In the genomic region with DNA sequence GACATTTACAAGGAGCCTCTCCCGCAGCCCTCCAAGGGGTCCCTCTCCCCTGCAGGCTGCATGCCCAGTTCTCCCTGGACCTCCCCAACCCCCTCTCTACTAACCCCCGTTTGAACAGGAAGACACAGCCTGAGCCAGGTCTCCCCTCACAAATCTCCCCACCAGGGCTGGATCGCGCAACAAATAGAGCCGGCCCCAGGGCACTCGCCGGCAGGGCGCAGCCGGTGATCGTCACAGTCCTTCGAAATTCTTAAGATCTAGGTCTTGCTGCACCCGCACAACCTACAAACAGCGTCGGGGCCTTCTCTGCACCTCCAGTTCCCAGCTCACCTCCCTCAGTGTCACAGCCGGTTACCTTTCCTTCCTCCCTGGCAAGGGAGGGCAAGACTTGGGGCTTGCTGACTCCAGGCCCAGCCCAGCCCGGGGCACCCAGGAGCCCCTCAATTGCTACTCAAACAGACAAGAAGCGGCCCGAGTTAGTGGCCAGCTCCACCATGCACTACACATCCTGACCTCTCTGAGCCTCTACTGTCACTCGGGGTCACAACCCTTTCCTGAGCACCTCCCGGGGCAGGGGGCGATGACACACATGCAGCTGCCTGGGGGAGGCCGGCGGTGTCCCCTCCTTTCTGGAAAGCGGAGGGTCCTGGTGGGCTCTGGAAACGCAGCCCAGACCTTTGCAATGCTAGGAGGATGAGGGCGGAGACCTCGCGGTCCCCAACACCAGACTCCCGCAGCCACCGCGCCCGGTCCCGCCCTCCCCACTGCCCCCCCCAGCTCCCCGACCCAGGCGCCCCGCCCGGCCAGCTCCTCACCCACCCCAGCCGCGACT, we compare ENCODE assay signal across 11 cellular contexts. TPM values are rescaled to one million over a fixed set of nuclear protein-coding genes. Genes with fewer than 3 reads are reported as not detected.
DNase-seq lines count a peak whose midpoint lies in the region; ATAC-seq and TF ChIP-seq lines count a peak whose summit lies in the region.
"Not testable (repeated sequence)": the region's sequence is repeated elsewhere in the genome, so short reads cannot be mapped to it uniquely, and the experiment has no call there.
"Had no signal": no experiment of that assay in that cellular context is flagged by ENCODE, and none has a peak within 500 bp of the region (broad histone marks: within the 10 kb centered on the region; RNA-seq: fewer than 3 reads in every experiment).

Gene CD8B2 (plus strand): TSS at position 814 of the 832 bp plus-strand sequence. CDS start 63 bp downstream, outside the sequence.

- H3K4me3 ChIP-seq in HUES6 (ENCODE audit: low read depth, low read length) (peak within 1 kb of the TSS; percentile 41), left ventricle myocardium inferior (peak within 1 kb of the TSS; percentile 14), urinary bladder (ENCODE audit: low read depth, low read length) (peak within 1 kb of the TSS; percentile 20)
- H3K4me3 ChIP-seq in mesendoderm (ENCODE audit: low read length); neuronal stem cell (ENCODE audit: low read length in 2 of 2): not testable (repeated sequence)

- not testable (repeated sequence) for H2BK15ac ChIP-seq in mesendoderm (replicated peaks; ENCODE audit: low read depth); neuronal stem cell (ENCODE audit: low read length)

- H3K4me2 ChIP-seq in mesendoderm (ENCODE audit: low read length) = not testable (repeated sequence)
- H3K4me2 ChIP-seq in neuronal stem cell (ENCODE audit: insufficient read depth, low read length, poor library complexity, severe bottlenecking) = peak within 1 kb of the TSS; percentile 40

- POLR2A ChIA-PET in activated CD4-positive, alpha-beta T cell treated with anti-CD3 and anti-CD28 coated beads for 36 hours (lab: Charles Lee) = not testable (repeated sequence)

- H3K27me3 ChIP-seq in HUES6 (ENCODE audit: control insufficient read depth, insufficient read depth, low read length) (peaks cover 28% of the 10 kb centered on the region), left ventricle myocardium inferior (ENCODE audit: low read depth) (peaks cover 24% of the 10 kb centered on the region), neuronal stem cell (ENCODE audit: control insufficient read depth in 3 of 3, insufficient read depth in 3 of 3, low read depth in 1 of 3, low read length in 3 of 3) (peaks cover 0 to 20% (median 4%) of the 10 kb centered on the region in 3 experiments)
- H3K27me3 ChIP-seq in mesendoderm (ENCODE audit: insufficient read depth, low read length, poor library complexity) = not testable (repeated sequence)

- H3K23ac ChIP-seq in mesendoderm (ENCODE audit: low read length); neuronal stem cell (ENCODE audit: low read depth, low read length, poor library complexity): not testable (repeated sequence)

- not testable (repeated sequence) for H3K79me1 ChIP-seq in mesendoderm (ENCODE audit: low read length); neuronal stem cell (ENCODE audit: low read depth, low read length)

- H2BK120ac ChIP-seq in mesendoderm (ENCODE audit: low read depth, low read length); neuronal stem cell (ENCODE audit: low read depth, low read length): not testable (repeated sequence)

- H3K79me2 ChIP-seq in mesendoderm (ENCODE audit: control insufficient read depth, insufficient read depth, low read length) = not testable (repeated sequence)

- H3K9me3 Mint-ChIP-seq in activated CD4-positive, alpha-beta T cell treated with anti-CD3 and anti-CD28 coated beads for 36 hours (ENCODE audit: low read depth); activated naive CD8-positive, alpha-beta T cell treated with anti-CD3 and anti-CD28 coated beads, Interleukin-2, amount 50 U/mL, for 24 hours; stimulated activated effector memory CD8-positive, alpha-beta T cell treated with anti-CD3 and anti-CD28 coated beads, Interleukin-12 subunit alpha, Interleukin-12 subunit beta, amount 100 ng/mL, for 72 hours: not testable (repeated sequence)

- not testable (repeated sequence) for H2BK5ac ChIP-seq in mesendoderm (ENCODE audit: low read length); neuronal stem cell (ENCODE audit: low read length)

- CTCF ChIA-PET in activated CD4-positive, alpha-beta T cell treated with anti-CD3 and anti-CD28 coated beads for 36 hours (lab: Charles Lee) = not testable (repeated sequence)

- not testable (repeated sequence) for H4K8ac ChIP-seq in mesendoderm (ENCODE audit: low read depth, low read length); neuronal stem cell (ENCODE audit: low read depth, low read length)

- H2BK12ac ChIP-seq in neuronal stem cell (ENCODE audit: low read length) = not testable (repeated sequence)

- peak; percentile 51 for ATAC-seq in activated CD4-positive, alpha-beta T cell treated with anti-CD3 and anti-CD28 coated beads for 36 hours
- ATAC-seq in activated naive CD8-positive, alpha-beta T cell treated with anti-CD3 and anti-CD28 coated beads, Interleukin-2, amount 50 U/mL, for 24 hours = peak; percentile 20
- ATAC-seq in stimulated activated effector memory CD8-positive, alpha-beta T cell treated with anti-CD3 and anti-CD28 coated beads, Interleukin-12 subunit alpha, Interleukin-12 subunit beta, amount 100 ng/mL, for 72 hours = peak; percentile 42

- not testable (repeated sequence) for H3K4me1 ChIP-seq in HUES6 (ENCODE audit: control insufficient read depth, insufficient read depth, low read length); left ventricle myocardium inferior; mesendoderm (ENCODE audit: control insufficient read depth, low read depth, low read length); neuronal stem cell (ENCODE audit: control insufficient read depth in 2 of 2, insufficient read depth in 1 of 2, low read depth in 1 of 2, low read length in 2 of 2); urinary bladder (ENCODE audit: insufficient read depth)

- TF ChIP-seq CTCF in left ventricle myocardium inferior (IDR thresholded peaks at IDR 0.05; ENCODE audit: borderline replicate concordance) = not testable (repeated sequence)

- not testable (repeated sequence) for H2AFZ ChIP-seq in neuronal stem cell (ENCODE audit: low read length)

- H2AK5ac ChIP-seq in mesendoderm (ENCODE audit: low read length); neuronal stem cell (ENCODE audit: low read depth, low read length): not testable (repeated sequence)

- WGBS in mesendoderm (ENCODE audit: extremely low coverage, insufficient coverage, low lambda C conversion rate) = no CpG with 5 or more reads among the region's 39 CpGs
- WGBS in neuronal stem cell (ENCODE audit: extremely low coverage in 2 of 2, insufficient read length in 2 of 2, insufficient replicate concordance in 1 of 2), 2 donors = no CpG with 5 or more reads among the region's 39 CpGs
- 22% methylated on average over 28 of the region's 39 CpGs for WGBS in urinary bladder

- peaks cover 10% of the 10 kb centered on the region for H3K27me3 Mint-ChIP-seq in activated CD4-positive, alpha-beta T cell treated with anti-CD3 and anti-CD28 coated beads for 36 hours
- peaks cover 23% of the 10 kb centered on the region for H3K27me3 Mint-ChIP-seq in activated naive CD8-positive, alpha-beta T cell treated with anti-CD3 and anti-CD28 coated beads, Interleukin-2, amount 50 U/mL, for 24 hours

- H3K36me3 ChIP-seq in HUES6 (ENCODE audit: control insufficient read depth, insufficient read depth, low read length); left ventricle myocardium inferior; mesendoderm (ENCODE audit: control insufficient read depth, insufficient read depth, low read length); neuronal stem cell (replicated peaks in 1 of 2; ENCODE audit: control insufficient read depth in 2 of 2, insufficient read depth in 2 of 2, low read length in 2 of 2); urinary bladder (ENCODE audit: insufficient read depth): not testable (repeated sequence)

- H3K27ac Mint-ChIP-seq in activated CD4-positive, alpha-beta T cell treated with anti-CD3 and anti-CD28 coated beads for 36 hours; activated naive CD8-positive, alpha-beta T cell treated with anti-CD3 and anti-CD28 coated beads, Interleukin-2, amount 50 U/mL, for 24 hours; stimulated activated effector memory CD8-positive, alpha-beta T cell treated with anti-CD3 and anti-CD28 coated beads, Interleukin-12 subunit alpha, Interleukin-12 subunit beta, amount 100 ng/mL, for 72 hours: not testable (repeated sequence)

- H3K9me3 ChIP-seq in HUES6 (ENCODE audit: control insufficient read depth, insufficient read depth, low read depth, low read length); left ventricle myocardium inferior (replicated peaks); neuronal stem cell (replicated peaks in 1 of 2; ENCODE audit: control insufficient read depth in 2 of 2, insufficient read depth in 1 of 2, low read depth in 1 of 2, low read length in 2 of 2): not testable (repeated sequence)

- H3K36me3 Mint-ChIP-seq in activated CD4-positive, alpha-beta T cell treated with anti-CD3 and anti-CD28 coated beads for 36 hours (ENCODE audit: low read depth); activated naive CD8-positive, alpha-beta T cell treated with anti-CD3 and anti-CD28 coated beads, Interleukin-2, amount 50 U/mL, for 24 hours (ENCODE audit: low read depth); stimulated activated effector memory CD8-positive, alpha-beta T cell treated with anti-CD3 and anti-CD28 coated beads, Interleukin-12 subunit alpha, Interleukin-12 subunit beta, amount 100 ng/mL, for 72 hours: not testable (repeated sequence)

- not testable (repeated sequence) for H3K4me3 Mint-ChIP-seq in activated CD4-positive, alpha-beta T cell treated with anti-CD3 and anti-CD28 coated beads for 36 hours; activated naive CD8-positive, alpha-beta T cell treated with anti-CD3 and anti-CD28 coated beads, Interleukin-2, amount 50 U/mL, for 24 hours; stimulated activated effector memory CD8-positive, alpha-beta T cell treated with anti-CD3 and anti-CD28 coated beads, Interleukin-12 subunit alpha, Interleukin-12 subunit beta, amount 100 ng/mL, for 72 hours

- not testable (repeated sequence) for H3K9ac ChIP-seq in HUES6 (ENCODE audit: low read length); mesendoderm (ENCODE audit: low read length); neuronal stem cell (ENCODE audit: low read depth, low read length, poor library complexity)

- not testable (repeated sequence) for H3K4me1 Mint-ChIP-seq in activated CD4-positive, alpha-beta T cell treated with anti-CD3 and anti-CD28 coated beads for 36 hours; activated naive CD8-positive, alpha-beta T cell treated with anti-CD3 and anti-CD28 coated beads, Interleukin-2, amount 50 U/mL, for 24 hours; stimulated activated effector memory CD8-positive, alpha-beta T cell treated with anti-CD3 and anti-CD28 coated beads, Interleukin-12 subunit alpha, Interleukin-12 subunit beta, amount 100 ng/mL, for 72 hours

- not testable (repeated sequence) for DNase-seq in activated CD4-positive, alpha-beta T cell treated with anti-CD3 and anti-CD28 coated beads for 36 hours; left ventricle myocardium inferior; neuronal stem cell (ENCODE audit: low spot score); stimulated activated effector memory CD8-positive, alpha-beta T cell treated with anti-CD3 and anti-CD28 coated beads, Interleukin-12 subunit alpha, Interleukin-12 subunit beta, amount 100 ng/mL, for 72 hours (ENCODE audit: low spot score in 2 of 2)
- peak; percentile 20 for DNase-seq in activated naive CD8-positive, alpha-beta T cell treated with anti-CD3 and anti-CD28 coated beads, Interleukin-2, amount 50 U/mL, for 24 hours
- peak; percentile 8 for DNase-seq in mesendoderm

- not testable (repeated sequence) for H4K91ac ChIP-seq in neuronal stem cell (ENCODE audit: low read depth, low read length, poor library complexity)

- H3K14ac ChIP-seq in neuronal stem cell (ENCODE audit: low read length) = not testable (repeated sequence)

- intact Hi-C loops in activated CD4-positive, alpha-beta T cell treated with anti-CD3 and anti-CD28 coated beads for 36 hours (cut with DNase I, micrococcal nuclease); left ventricle myocardium inferior (cut with micrococcal nuclease): not testable (repeated sequence)

- not testable (repeated sequence) for H4K5ac ChIP-seq in mesendoderm (ENCODE audit: low read length)

- not testable (repeated sequence) for H3K56ac ChIP-seq in mesendoderm (ENCODE audit: low read length)

- H3K18ac ChIP-seq in mesendoderm (ENCODE audit: low read length); neuronal stem cell (ENCODE audit: low read length): not testable (repeated sequence)

- not testable (repeated sequence) for H3K4ac ChIP-seq in mesendoderm (ENCODE audit: low read depth, low read length); neuronal stem cell (ENCODE audit: low read length)

- H3K27ac ChIP-seq in HUES6 (ENCODE audit: low read depth, low read length); left ventricle myocardium inferior (replicated peaks); mesendoderm (ENCODE audit: low read depth, low read length); neuronal stem cell (replicated peaks; ENCODE audit: low read length); urinary bladder (ENCODE audit: low read depth): not testable (repeated sequence)

RNA-seq across cellular contexts. Expression of gene CD8B2, which starts in this region (rescaled TPM):
- total RNA-seq in activated CD4-positive, alpha-beta T cell treated with anti-CD3 and anti-CD28 coated beads for 36 hours = under 1 TPM; 0.09 to 0.11 TPM
- total RNA-seq in left ventricle myocardium inferior (not detected), urinary bladder (0.37 TPM)
- polyA plus RNA-seq in mesendoderm (2013, experiment 1 of 2) = not detected
- polyA plus RNA-seq in mesendoderm (2013, experiment 2 of 2) = 0.01 TPM
- polyA plus RNA-seq in neuronal stem cell (2013, experiment 1 of 2) = 0.01 TPM
- polyA plus RNA-seq in neuronal stem cell (2013, experiment 2 of 2) = not detected
- polyA plus RNA-seq in urinary bladder = 1.8 TPM
- total RNA-seq: G401, H4, HepG2 had no signal
- polyA plus RNA-seq: HepG2 had no signal

Comparison
In these comparisons a context has a peak if more than half of its experiments do, and no peak if none do; other contexts are left out.
1. Peak in ATAC-seq in activated CD4-positive, alpha-beta T cell treated with anti-CD3 and anti-CD28 coated beads for 36 hours; RNA of the gene not detected or under 1 TPM.